28 cellular contexts compared by ENCODE assay signal in the genomic region with DNA sequence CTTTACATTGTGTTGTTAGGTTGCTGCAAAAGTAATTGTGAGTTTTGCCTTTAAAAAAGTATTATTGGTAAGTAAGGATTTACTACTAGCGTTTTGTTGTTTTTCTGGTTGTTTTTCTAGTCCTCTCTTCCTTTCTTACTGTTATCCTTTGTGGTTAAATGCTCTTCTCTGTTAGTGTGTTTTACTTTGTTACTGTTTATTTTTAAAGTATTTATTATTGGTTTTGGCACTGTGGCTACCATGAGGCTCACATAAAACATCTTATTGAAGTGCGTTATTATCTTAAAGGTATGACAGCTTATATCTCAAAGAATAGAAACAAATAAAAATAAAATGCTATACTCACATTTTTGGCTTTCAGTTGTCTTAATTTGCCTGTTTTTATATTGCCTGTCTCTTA. TPM values are rescaled to one million over a fixed set of nuclear protein-coding genes. Genes with fewer than 3 reads are reported as not detected.
DNase-seq lines count a peak whose midpoint lies in the region; ATAC-seq, FAIRE-seq and TF ChIP-seq lines count a peak whose summit lies in the region.
"Had no signal": no experiment of that assay in that cellular context is flagged by ENCODE, and none has a peak within 500 bp of the region (broad histone marks: within the 10 kb centered on the region; RNA-seq: fewer than 3 reads in every experiment).

No MANE protein-coding gene starts in this region.

- H3K27ac Mint-ChIP-seq in osteocyte (ENCODE audit: unreplicated experiment) (peak overlapping the region; percentile 4), HFFc6 (no peak overlapping the region)
- H3K27ac Mint-ChIP-seq: CD8-positive, alpha-beta memory T cell had no signal

- H3K4me1 Mint-ChIP-seq in osteocyte (ENCODE audit: unreplicated experiment) (peaks cover 10% of the 10 kb centered on the region), HFFc6 (ENCODE audit: low read depth) (no peaks in the 10 kb centered on the region)

- H3K36me3 Mint-ChIP-seq in osteocyte (ENCODE audit: unreplicated experiment) (peaks cover 14% of the 10 kb centered on the region), HFFc6 (ENCODE audit: low read depth) (no peaks in the 10 kb centered on the region; the same call in none of the 2 replicates)

- H3K4me3 ChIP-seq in SK-N-MC = no peak overlapping the region
- H3K4me3 ChIP-seq: SJSA1 had no signal

- H3K9ac ChIP-seq in SK-N-MC (ENCODE audit: insufficient read length) = no peak overlapping the region

- no peak for TF ChIP-seq CTCF in osteocyte (IDR thresholded peaks at IDR 0.05)
- no peak for TF ChIP-seq CTCF in HFFc6 (IDR thresholded peaks at IDR 0.05)

- DNase-seq in NCI-H2029 treated with DMSO at 0.1 percent for 48 hours (lab: John Stamatoyannopoulos, UW) = peak; percentile 10
- no peak for DNase-seq in NCI-H2029 (lab: John Stamatoyannopoulos, UW)
- no peak for DNase-seq in SK-N-MC (ENCODE audit: low read depth, low spot score)
- no peak for DNase-seq in osteocyte (ENCODE audit: extremely low spot score, unreplicated experiment)
- no peak for DNase-seq in HFFc6
- DNase-seq: AML-193; Calu3; CD8-positive, alpha-beta memory T cell; DMS153; GOT3; HCEC 1CT; KBM-7; NCI-H1105; NCI-H146; NCI-H2081; NCI-H446 treated with DMSO at 0.1 percent for 48 hours; NCI-H526 treated with DMSO at 0.1 percent for 48 hours; OCI-M1 had no signal

- H3K27me3 Mint-ChIP-seq in osteocyte (ENCODE audit: unreplicated experiment) (no peaks in the 10 kb centered on the region), HFFc6 (ENCODE audit: insufficient read depth) (no peaks in the 10 kb centered on the region)
- H3K27me3 Mint-ChIP-seq: CD8-positive, alpha-beta memory T cell had no signal

- H3K9me3 ChIP-seq in SK-N-MC (ENCODE audit: low read depth, low read length) = no peaks in the 10 kb centered on the region
- H3K9me3 ChIP-seq: SJSA1 had no signal

- H3K36me3 ChIP-seq in SK-N-MC (ENCODE audit: insufficient read depth, low read length) = peaks cover 4% of the 10 kb centered on the region; the same call in 1 of the 2 replicates
- H3K36me3 ChIP-seq: SJSA1 had no signal

- ATAC-seq in HG03095 (IDR thresholded peaks at IDR 0.05; ENCODE audit: unreplicated experiment) (no peak), HG02763 (IDR thresholded peaks at IDR 0.05; ENCODE audit: unreplicated experiment) (no peak)
- ATAC-seq: HepG2, Right ventricle myocardium inferior had no signal

- H3K9me3 Mint-ChIP-seq in osteocyte (ENCODE audit: unreplicated experiment) = peaks cover 9% of the 10 kb centered on the region
- no peaks in the 10 kb centered on the region; the same call in 1 of the 2 replicates for H3K9me3 Mint-ChIP-seq in HFFc6

- FAIRE-seq in endometrium (lab: Jason Lieb, UNC) = peak; percentile 50
- FAIRE-seq: G401.6, GM12892, HepG2, RCC 7860 had no signal

- 0 out of 2 replicates have a peak overlapping the region, but pooled peaks have one; percentile 4 for H3K27ac ChIP-seq in SK-N-MC
- H3K27ac ChIP-seq: HL-60, SJSA1 had no signal

- H3K4me3 Mint-ChIP-seq in osteocyte (ENCODE audit: unreplicated experiment) (no peak overlapping the region), HFFc6 (no peak overlapping the region)
- H3K4me3 Mint-ChIP-seq: CD8-positive, alpha-beta memory T cell had no signal

RNA-seq across cellular contexts. Expression of gene DMXL1, which starts 17.6 kb away (rescaled TPM):
- 37.3 and 38.2 TPM in 2 replicates for total RNA-seq in osteocyte
- total RNA-seq in HFFc6 (2021; fragmentation: NEBNext Ultra II Directional; extraction: Animal tissue kit (Norgen Biotek cat#: 25700)) = 10 to 100 TPM; 19.8 to 23.1 (median 21.5) TPM
